8 cellular contexts compared by ENCODE assay signal in the genomic region with DNA sequence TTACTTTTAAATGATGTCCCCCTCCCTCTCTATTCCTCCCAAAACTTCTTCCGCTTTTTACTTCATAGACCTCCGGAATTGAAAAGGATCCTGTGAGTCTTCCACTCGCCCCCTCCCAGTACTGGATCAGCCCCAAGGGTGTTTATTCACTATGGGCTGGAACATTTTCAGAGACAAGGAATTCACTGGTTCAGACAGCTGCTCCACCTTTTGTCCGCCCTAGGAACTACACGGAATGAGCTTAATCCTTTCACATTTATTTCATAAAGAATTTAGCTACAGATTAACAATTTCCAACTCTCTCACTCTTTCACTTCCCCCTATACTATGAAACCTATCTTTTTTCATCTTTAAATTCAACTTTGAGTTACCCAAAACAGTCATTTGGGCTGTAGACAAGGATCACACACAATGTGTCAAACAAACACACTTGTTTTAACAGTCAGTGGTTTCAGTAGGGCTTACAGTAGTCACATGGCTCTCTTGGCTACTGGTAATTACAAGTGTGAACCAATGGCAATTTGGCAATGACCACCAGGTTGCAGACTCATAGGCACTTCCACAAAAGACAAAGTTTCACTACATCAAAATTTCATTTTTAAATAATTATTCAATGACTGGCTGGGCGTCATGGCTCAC. TPM values are rescaled to one million over a fixed set of nuclear protein-coding genes. Genes with fewer than 3 reads are reported as not detected.
A peak's percentile ranks its signal among the peaks of the same experiment; 100 is the strongest.
DNase-seq lines count a peak whose midpoint lies in the region; ATAC-seq, FAIRE-seq and TF ChIP-seq lines count a peak whose summit lies in the region.

No MANE protein-coding gene starts in this region.

- ATAC-seq in GM18907 (IDR thresholded peaks at IDR 0.05; ENCODE audit: unreplicated experiment) = no peak
- ATAC-seq in GM21515 (IDR thresholded peaks at IDR 0.05; ENCODE audit: unreplicated experiment) = no peak
- no peak for ATAC-seq in stimulated activated memory B cell treated with anti-CD40 and anti-IgM and Interleukin-4, amounts not matched to agents 10 μg/mL and 1 μg/mL and 100 μg/mL, for 72 hours

- peaks cover 2% of the 10 kb centered on the region for H3K36me3 Mint-ChIP-seq in mesothelial cell of epicardium
- peaks cover 22% of the 10 kb centered on the region for H3K36me3 Mint-ChIP-seq in stimulated activated memory B cell treated with anti-CD40 and anti-IgM and Interleukin-4, amounts not matched to agents 10 μg/mL and 1 μg/mL and 100 μg/mL, for 72 hours

- CTCF ChIA-PET in AG04449 (lab: Yijun Ruan, JAX) = interaction anchor here (0.6 to 1.9 kb wide), 17 partner anchors 8 to 82 kb away, joined by 3 to 13 read pairs (median 4); a partner anchor contains a TSS

- DNase-seq in AG04449 (ENCODE audit: low read depth, low spot score) (no peak), NCI-H69 (lab: John Stamatoyannopoulos, UW) (peak; percentile 51), dedifferentiated amniotic fluid mesenchymal stem cell (ENCODE audit: extremely low spot score) (peak; percentile 65), mesothelial cell of epicardium (ENCODE audit: low spot score in 2 of 2, unreplicated experiment in 2 of 2) (no peak)

- H3K27ac Mint-ChIP-seq in mesothelial cell of epicardium = no peak overlapping the region
- no peak overlapping the region for H3K27ac Mint-ChIP-seq in stimulated activated memory B cell treated with anti-CD40 and anti-IgM and Interleukin-4, amounts not matched to agents 10 μg/mL and 1 μg/mL and 100 μg/mL, for 72 hours

- H3K9me3 Mint-ChIP-seq in mesothelial cell of epicardium = no peaks in the 10 kb centered on the region
- H3K9me3 Mint-ChIP-seq in stimulated activated memory B cell treated with anti-CD40 and anti-IgM and Interleukin-4, amounts not matched to agents 10 μg/mL and 1 μg/mL and 100 μg/mL, for 72 hours = no peaks in the 10 kb centered on the region

- peaks cover 2% of the 10 kb centered on the region for H3K4me1 Mint-ChIP-seq in mesothelial cell of epicardium
- peaks cover 6% of the 10 kb centered on the region for H3K4me1 Mint-ChIP-seq in stimulated activated memory B cell treated with anti-CD40 and anti-IgM and Interleukin-4, amounts not matched to agents 10 μg/mL and 1 μg/mL and 100 μg/mL, for 72 hours

- no peaks in the 10 kb centered on the region for H3K27me3 Mint-ChIP-seq in mesothelial cell of epicardium (ENCODE audit: low read depth)
- H3K27me3 Mint-ChIP-seq in stimulated activated memory B cell treated with anti-CD40 and anti-IgM and Interleukin-4, amounts not matched to agents 10 μg/mL and 1 μg/mL and 100 μg/mL, for 72 hours = no peaks in the 10 kb centered on the region

- TF ChIP-seq CTCF in AG04449 (IDR thresholded peaks at IDR 0.05; ENCODE audit: insufficient read depth, low read length, missing control alignments) = peak; percentile 67
- peak; percentile 35 for TF ChIP-seq CTCF in mesothelial cell of epicardium (IDR thresholded peaks at IDR 0.05; ENCODE audit: unreplicated experiment)

- POLR2A ChIA-PET in AG04449 (lab: Yijun Ruan, JAX) = interaction anchor here (0.9 kb wide), 1 partner anchor 53 kb away, joined by 4 read pairs; no protein-coding TSS in a partner anchor

- no peak overlapping the region for H3K4me3 ChIP-seq in AG04449 (ENCODE audit: low read depth, low read length)

- no peak overlapping the region for H3K4me3 Mint-ChIP-seq in mesothelial cell of epicardium
- H3K4me3 Mint-ChIP-seq in stimulated activated memory B cell treated with anti-CD40 and anti-IgM and Interleukin-4, amounts not matched to agents 10 μg/mL and 1 μg/mL and 100 μg/mL, for 72 hours = no peak overlapping the region

- peak; percentile 81 for FAIRE-seq in G401.6 (lab: Jason Lieb, UNC)

RNA-seq across cellular contexts. Expression of a gene that starts 20.6 kb away (rescaled TPM):
- 95.8 to 101 TPM (median 97.6 TPM) in 3 replicates for total RNA-seq in mesothelial cell of epicardium

RNA-seq across cellular contexts. Expression of a gene that starts 23.8 kb away (rescaled TPM):
- total RNA-seq in mesothelial cell of epicardium = 10.3 to 11.6 TPM (median 10.3 TPM) in 3 replicates

Comparison
In these comparisons a context has a peak if more than half of its experiments do, and no peak if none do; other contexts are left out.
1. DNase-seq: peak in NCI-H69 (single experiment) and dedifferentiated amniotic fluid mesenchymal stem cell (single experiment); none in AG04449 (single experiment) and mesothelial cell of epicardium (0 of 2).